Comparison of ENCODE assay signal across 8 cellular contexts in the genomic region with DNA sequence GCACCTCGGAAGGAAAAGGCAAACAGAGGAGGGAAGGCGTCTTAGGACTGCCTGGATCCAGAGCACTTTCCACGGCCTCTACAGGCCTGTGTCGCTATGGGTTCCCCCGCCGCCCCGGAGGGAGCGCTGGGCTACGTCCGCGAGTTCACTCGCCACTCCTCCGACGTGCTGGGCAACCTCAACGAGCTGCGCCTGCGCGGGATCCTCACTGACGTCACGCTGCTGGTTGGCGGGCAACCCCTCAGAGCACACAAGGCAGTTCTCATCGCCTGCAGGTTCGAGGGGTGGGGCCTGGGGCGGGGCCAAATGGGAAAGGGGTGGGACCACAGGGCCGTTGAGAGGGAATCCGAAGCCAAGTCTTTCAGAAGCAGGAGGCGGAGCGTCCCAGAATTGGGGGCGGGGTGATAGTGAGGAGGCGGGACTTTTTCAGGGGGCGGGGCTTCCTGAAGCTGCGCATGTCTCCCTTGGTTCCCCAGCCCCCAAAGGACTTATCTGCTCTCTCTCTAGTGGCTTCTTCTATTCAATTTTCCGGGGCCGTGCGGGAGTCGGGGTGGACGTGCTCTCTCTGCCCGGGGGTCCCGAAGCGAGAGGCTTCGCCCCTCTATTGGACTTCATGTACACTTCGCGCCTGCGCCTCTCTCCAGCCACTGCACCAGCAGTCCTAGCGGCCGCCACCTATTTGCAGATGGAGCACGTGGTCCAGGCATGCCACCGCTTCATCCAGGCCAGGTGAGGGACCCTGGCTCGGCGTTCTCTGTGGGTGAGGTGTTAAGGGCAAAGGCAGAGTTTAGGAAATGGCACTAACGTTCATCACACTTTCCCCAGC. TPM values are rescaled to one million over a fixed set of nuclear protein-coding genes. Genes with fewer than 3 reads are reported as not detected.
A peak's percentile ranks its signal among the peaks of the same experiment; 100 is the strongest.
DNase-seq lines count a peak whose midpoint lies in the region; FAIRE-seq and TF ChIP-seq lines count a peak whose summit lies in the region.

No MANE protein-coding gene starts in this region.

- no peaks in the 10 kb centered on the region for H3K27me3 Mint-ChIP-seq in activated CD4-positive, alpha-beta T cell treated with anti-CD3 and anti-CD28 coated beads, Interleukin-2, amount 10 ng/mL, durations not matched to agents 24 days and 14 days

- H3K79me2 ChIP-seq in DOHH2 (ENCODE audit: control insufficient read depth, low read length): no peaks in the 10 kb centered on the region

- FAIRE-seq in kidney (lab: Jason Lieb, UNC): no peak

- peak overlapping the region; percentile 68 for H3K4me3 Mint-ChIP-seq in activated CD4-positive, alpha-beta T cell treated with anti-CD3 and anti-CD28 coated beads, Interleukin-2, amount 10 ng/mL, durations not matched to agents 24 days and 14 days

- H3K9me2 ChIP-seq in DOHH2 (replicated peaks; ENCODE audit: control insufficient read depth, low read length): no peaks in the 10 kb centered on the region

- peaks cover 2% of the 10 kb centered on the region; the same call in 1 of the 2 replicates for H3F3A ChIP-seq in DOHH2 (ENCODE audit: control insufficient read depth, insufficient read depth)

- peaks cover 54% of the 10 kb centered on the region for H3K4me1 Mint-ChIP-seq in activated CD4-positive, alpha-beta T cell treated with anti-CD3 and anti-CD28 coated beads, Interleukin-2, amount 10 ng/mL, durations not matched to agents 24 days and 14 days

- no peaks in the 10 kb centered on the region for H3K36me3 ChIP-seq in DOHH2 (ENCODE audit: control insufficient read depth, low read length)
- H3K36me3 ChIP-seq in colonic mucosa: no peaks in the 10 kb centered on the region
- no peaks in the 10 kb centered on the region for H3K36me3 ChIP-seq in kidney (ENCODE audit: control insufficient read depth in 1 of 2, insufficient read depth in 2 of 2, low read length in 2 of 2)

- intact Hi-C loops in activated CD4-positive, alpha-beta T cell treated with anti-CD3 and anti-CD28 coated beads, Interleukin-2, amount 10 ng/mL, durations not matched to agents 24 days and 14 days (cut with micrococcal nuclease): loop anchor here (1.0 kb wide), 2 partner anchors 8 to 12 kb away; no protein-coding TSS in a partner anchor
- intact Hi-C loops in colonic mucosa (cut with DNase I) (loop anchor here (5.0 kb wide), 1 partner anchor 111 kb away; no protein-coding TSS in a partner anchor), kidney (cut with DNase I) (no loop called here)

- peak; percentile 32 for DNase-seq in M059J (ENCODE audit: low read depth)
- DNase-seq in activated CD4-positive, alpha-beta T cell treated with anti-CD3 and anti-CD28 coated beads, Interleukin-2, amount 10 ng/mL, durations not matched to agents 24 days and 14 days: peak; percentile 98
- DNase-seq in colonic mucosa: peak; percentile 98
- DNase-seq in kidney: peak; percentile 97
- DNase-seq in stimulated activated CD4-positive, alpha-beta T cell treated with anti-CD3 and anti-CD28 coated beads, Interleukin-15, amount 100 ng/mL, for 1 hour (ENCODE audit: low read depth in 1 of 2, low spot score in 1 of 2): peak; percentile 79 to 92
- no peak for DNase-seq in HuH-7.5 (ENCODE audit: low spot score)
- DNase-seq in NCI-H748 (lab: John Stamatoyannopoulos, UW; ENCODE audit: unreplicated experiment): no peak

- H3K9ac ChIP-seq in colonic mucosa (ENCODE audit: low read depth in 2 of 2, low read length in 2 of 2) (peak overlapping the region in 1 of 2 donors; percentile 52), kidney (ENCODE audit: low read length in 2 of 2) (peak overlapping the region; percentile 13 to 65)

- H3K4me3 ChIP-seq in DOHH2 (ENCODE audit: low read length): peak overlapping the region; percentile 43
- peak overlapping the region; percentile 25 for H3K4me3 ChIP-seq in colonic mucosa
- peak overlapping the region; percentile 46 to 58 for H3K4me3 ChIP-seq in kidney (ENCODE audit: low read length in 2 of 2)

- no peaks in the 10 kb centered on the region for H3K36me3 Mint-ChIP-seq in activated CD4-positive, alpha-beta T cell treated with anti-CD3 and anti-CD28 coated beads, Interleukin-2, amount 10 ng/mL, durations not matched to agents 24 days and 14 days (ENCODE audit: low read depth)

- no peaks in the 10 kb centered on the region for H3K9me3 ChIP-seq in DOHH2 (ENCODE audit: control insufficient read depth, insufficient read depth, low read length)
- no peaks in the 10 kb centered on the region for H3K9me3 ChIP-seq in colonic mucosa
- H3K9me3 ChIP-seq in kidney (ENCODE audit: control insufficient read depth in 1 of 2, low read length in 2 of 2): no peaks in the 10 kb centered on the region

- H3K27me3 ChIP-seq in DOHH2 (ENCODE audit: control insufficient read depth, low read length) (peaks cover 10% of the 10 kb centered on the region), colonic mucosa (no peaks in the 10 kb centered on the region)

- peaks cover 25% of the 10 kb centered on the region for H3K4me1 ChIP-seq in DOHH2 (ENCODE audit: control insufficient read depth, low read length)
- H3K4me1 ChIP-seq in colonic mucosa: no peaks in the 10 kb centered on the region
- H3K4me1 ChIP-seq in kidney (ENCODE audit: control insufficient read depth in 1 of 2, insufficient read depth in 1 of 2, low read depth in 1 of 2, low read length in 2 of 2): peaks cover 7 to 10% of the 10 kb centered on the region in 2 donors

- H3K27ac ChIP-seq in DOHH2 (ENCODE audit: low read depth, low read length): no peak overlapping the region
- H3K27ac ChIP-seq in colonic mucosa: peak overlapping the region; percentile 19
- H3K27ac ChIP-seq in kidney (ENCODE audit: low read depth in 2 of 2, low read length in 2 of 2): peak overlapping the region; percentile 87 to 90

- peaks cover under 1% of the 10 kb centered on the region for H3K9me3 Mint-ChIP-seq in activated CD4-positive, alpha-beta T cell treated with anti-CD3 and anti-CD28 coated beads, Interleukin-2, amount 10 ng/mL, durations not matched to agents 24 days and 14 days

- H3K4me2 ChIP-seq in DOHH2 (ENCODE audit: low read length): peak overlapping the region; percentile 50

- peak overlapping the region; percentile 59 for H3K27ac Mint-ChIP-seq in activated CD4-positive, alpha-beta T cell treated with anti-CD3 and anti-CD28 coated beads, Interleukin-2, amount 10 ng/mL, durations not matched to agents 24 days and 14 days

- no peaks in the 10 kb centered on the region for H4K20me1 ChIP-seq in DOHH2 (ENCODE audit: control insufficient read depth, insufficient read depth, low read depth, low read length)

- TF ChIP-seq CTCF in DOHH2 (IDR thresholded peaks at IDR 0.05; ENCODE audit: low read depth, low read length, poor library complexity, severe bottlenecking): no peak
- no peak for TF ChIP-seq CTCF in colonic mucosa (IDR thresholded peaks at IDR 0.05)
- TF ChIP-seq CTCF in kidney (IDR thresholded peaks at IDR 0.05; ENCODE audit: borderline replicate concordance, extremely low read depth, insufficient read depth): no peak

RNA-seq across cellular contexts. Expression of a gene that starts 0.9 kb away (rescaled TPM):
- total RNA-seq in M059J (2014; rRNA removed; shearing (Covaris generic)): not detected in 2 replicates
- total RNA-seq in activated CD4-positive, alpha-beta T cell treated with anti-CD3 and anti-CD28 coated beads, Interleukin-2, amount 10 ng/mL, durations not matched to agents 24 days and 14 days: 0.90 and 0.91 TPM in 2 replicates
- total RNA-seq in colonic mucosa (1 to 10 TPM in 1 of 2 donors, under 1 TPM in 1; 0.89 to 7.3 TPM), kidney (33.3 TPM)
- polyA plus RNA-seq in kidney (ENCODE audit: insufficient read depth, low read depth, low replicate concordance): 4.4 TPM

RNA-seq across cellular contexts. Expression of a gene that starts 11.4 kb away (rescaled TPM):
- 262 and 391 TPM in 2 replicates for total RNA-seq in M059J (2014; rRNA removed; shearing (Covaris generic))
- 128 and 131 TPM in 2 replicates for total RNA-seq in activated CD4-positive, alpha-beta T cell treated with anti-CD3 and anti-CD28 coated beads, Interleukin-2, amount 10 ng/mL, durations not matched to agents 24 days and 14 days
- total RNA-seq in colonic mucosa (100 to 1,000 TPM; 190 to 204 TPM), kidney (195 TPM)
- 971 TPM for polyA plus RNA-seq in kidney (ENCODE audit: insufficient read depth, low read depth, low replicate concordance)

RNA-seq across cellular contexts. Expression of a gene that starts 12.0 kb away (rescaled TPM):
- total RNA-seq in M059J (2014; rRNA removed; shearing (Covaris generic)): 0.30 and 0.54 TPM in 2 replicates
- 12.4 and 13.5 TPM in 2 replicates for total RNA-seq in activated CD4-positive, alpha-beta T cell treated with anti-CD3 and anti-CD28 coated beads, Interleukin-2, amount 10 ng/mL, durations not matched to agents 24 days and 14 days
- total RNA-seq in colonic mucosa (10 to 100 TPM; 11.0 to 13.9 TPM), kidney (6.5 TPM)
- polyA plus RNA-seq in kidney (ENCODE audit: insufficient read depth, low read depth, low replicate concordance): 11.6 TPM

RNA-seq across cellular contexts. Expression of a gene that starts 20.1 kb away (rescaled TPM):
- not detected in 2 replicates for total RNA-seq in M059J (2014; rRNA removed; shearing (Covaris generic))
- 0.16 and 0.40 TPM in 2 replicates for total RNA-seq in activated CD4-positive, alpha-beta T cell treated with anti-CD3 and anti-CD28 coated beads, Interleukin-2, amount 10 ng/mL, durations not matched to agents 24 days and 14 days
- total RNA-seq in colonic mucosa (under 1 TPM; 0.22 to 0.40 TPM), kidney (2.1 TPM)
- polyA plus RNA-seq in kidney (ENCODE audit: insufficient read depth, low read depth, low replicate concordance): 7.8 TPM

RNA-seq across cellular contexts. Expression of a gene that starts 27.9 kb away (rescaled TPM):
- not detected in 2 replicates for total RNA-seq in M059J (2014; rRNA removed; shearing (Covaris generic))
- not detected in 2 replicates for total RNA-seq in activated CD4-positive, alpha-beta T cell treated with anti-CD3 and anti-CD28 coated beads, Interleukin-2, amount 10 ng/mL, durations not matched to agents 24 days and 14 days
- total RNA-seq in colonic mucosa (1 to 10 TPM in 1 of 2 donors, not detected in 1; 2.0 TPM), kidney (not detected)
- not detected for polyA plus RNA-seq in kidney (ENCODE audit: insufficient read depth, low read depth, low replicate concordance)

Comparison
In these comparisons a context has a peak if more than half of its experiments do, and no peak if none do; other contexts are left out.
1. DNase-seq: peak in M059J (single experiment), activated CD4-positive, alpha-beta T cell treated with anti-CD3 and anti-CD28 coated beads, Interleukin-2, amount 10 ng/mL, durations not matched to agents 24 days and 14 days (single experiment), colonic mucosa (single experiment), kidney (single experiment) and stimulated activated CD4-positive, alpha-beta T cell treated with anti-CD3 and anti-CD28 coated beads, Interleukin-15, amount 100 ng/mL, for 1 hour (2 of 2); none in HuH-7.5 (single experiment) and NCI-H748 (single experiment).
2. Peak in every context shown above with its lines, with median percentiles within 50 percentile points of each other: H3K4me3 ChIP-seq.